8 cellular contexts compared by ENCODE assay signal in the genomic region with DNA sequence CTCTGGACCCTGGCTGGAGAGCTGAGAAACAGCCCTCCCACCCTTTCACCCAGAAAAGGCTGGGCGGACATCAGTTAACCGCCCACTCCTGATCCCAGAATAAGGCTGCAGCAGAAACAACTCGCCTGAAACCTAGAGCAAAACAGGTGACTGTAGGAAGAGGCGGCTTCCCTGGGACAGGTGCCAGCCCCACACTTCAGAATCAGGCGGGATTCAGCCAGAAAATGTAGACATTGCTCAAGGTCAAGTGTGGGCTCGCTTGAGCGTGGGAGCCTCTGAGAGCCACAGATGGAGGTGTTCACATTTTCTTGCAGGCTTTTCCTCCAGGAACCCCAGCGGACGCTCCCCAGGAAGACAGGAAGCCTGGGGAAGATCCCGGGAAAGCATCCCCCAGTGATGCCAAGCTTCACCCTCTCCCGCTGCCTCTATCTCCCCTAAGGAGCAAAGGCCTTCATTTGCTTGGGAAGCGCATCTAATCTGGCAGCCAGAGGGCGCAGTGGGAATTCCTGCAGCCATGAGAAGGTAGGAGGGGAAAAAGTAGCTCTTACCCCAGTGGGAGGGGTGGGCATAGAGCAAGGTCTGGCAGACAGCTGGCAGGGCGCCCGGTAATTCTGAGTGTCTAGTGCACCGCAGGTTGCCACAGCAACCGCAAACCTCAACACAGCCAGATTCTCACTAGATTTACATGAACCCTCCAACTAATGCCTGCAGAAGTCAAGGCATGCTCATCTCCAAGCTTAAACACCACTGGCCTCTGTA.
DNase-seq lines count a peak whose midpoint lies in the region; ATAC-seq and TF ChIP-seq lines count a peak whose summit lies in the region.

No MANE protein-coding gene starts in this region.

- 49 to 54% methylated on average over 10 to 17 of the region's 17 CpGs for WGBS in upper lobe of left lung, 2 donors

- H3K4me1 ChIP-seq in upper lobe of left lung: peaks cover 0 to 9% (median 3%) of the 10 kb centered on the region in 4 donors

- H3K36me3 ChIP-seq in upper lobe of left lung: no peaks in the 10 kb centered on the region

- DNase-seq in stimulated activated CD4-positive, alpha-beta T cell treated with anti-CD3 and anti-CD28 coated beads, Interleukin-1b, Interleukin-23, amount 100 ng/mL, for 48 hours: peak; percentile 33
- no peak for DNase-seq in stimulated activated CD4-positive, alpha-beta T cell treated with anti-CD3 and anti-CD28 coated beads, Interleukin-2, amount 100 ng/mL, for 48 hours
- DNase-seq in NCI-H2227 (lab: John Stamatoyannopoulos, UW; ENCODE audit: unreplicated experiment): peak; percentile 79
- DNase-seq in astrocyte of the spinal cord (ENCODE audit: low read depth, low spot score): peak; percentile 96
- DNase-seq in left colon: peak in 1 of 2 donors; percentile 73
- peak in 1 of 2 donors; percentile 65 for DNase-seq in upper lobe of left lung

- no peak for TF ChIP-seq POLR2A in upper lobe of left lung (IDR thresholded peaks at IDR 0.05)

- intact Hi-C loops in left colon (cut with DNase I, micrococcal nuclease): no loop called here

- TF ChIP-seq EP300 in upper lobe of left lung (IDR thresholded peaks at IDR 0.05): no peak

- no peaks in the 10 kb centered on the region for H3K27me3 ChIP-seq in upper lobe of left lung

- H3K9me3 ChIP-seq in upper lobe of left lung: no peaks in the 10 kb centered on the region

- H3K4me3 ChIP-seq in astrocyte of the spinal cord (ENCODE audit: low read depth, low read length): no peak overlapping the region
- H3K4me3 ChIP-seq in upper lobe of left lung: no peak overlapping the region

- TF ChIP-seq CTCF in astrocyte of the spinal cord (IDR thresholded peaks at IDR 0.05; ENCODE audit: low read depth, low read length) (peak; percentile 82), upper lobe of left lung (IDR thresholded peaks at IDR 0.05) (peak in 4 of 6 experiments; percentile 15 to 38 (median 28))

- no peak overlapping the region for H3K27ac ChIP-seq in upper lobe of left lung

- ATAC-seq in left colon: peak; percentile 75
- ATAC-seq in upper lobe of left lung (ENCODE audit: low FRiP score in 2 of 2): peak in 1 of 2 donors; percentile 52
- no peak for ATAC-seq in GM19467 (IDR thresholded peaks at IDR 0.05; ENCODE audit: unreplicated experiment)
- no peak for ATAC-seq in GM21381 (IDR thresholded peaks at IDR 0.05; ENCODE audit: unreplicated experiment)

- in situ Hi-C loops in astrocyte of the spinal cord (cut with HindIII; ENCODE audit: low sequenced_read_pairs): no loop called here

Comparison
In these comparisons a context has a peak if more than half of its experiments do, and no peak if none do; other contexts are left out.
1. DNase-seq: peak in stimulated activated CD4-positive, alpha-beta T cell treated with anti-CD3 and anti-CD28 coated beads, Interleukin-1b, Interleukin-23, amount 100 ng/mL, for 48 hours (single experiment), NCI-H2227 (single experiment) and astrocyte of the spinal cord (single experiment); none in stimulated activated CD4-positive, alpha-beta T cell treated with anti-CD3 and anti-CD28 coated beads, Interleukin-2, amount 100 ng/mL, for 48 hours (0 of 2).